ENCODE assay signal across 8 cellular contexts in genomic region chr14:61322011-61322798, GRCh38. TPM values are rescaled to one million over a fixed set of nuclear protein-coding genes. Genes with fewer than 3 reads are reported as not detected.
DNase-seq lines count a peak whose midpoint lies in the region; ATAC-seq and TF ChIP-seq lines count a peak whose summit lies in the region.

No MANE protein-coding gene starts in this region.

- no peaks in the 10 kb centered on the region for H3K27me3 Mint-ChIP-seq in Calu3 (ENCODE audit: unreplicated experiment)
- H3K27me3 Mint-ChIP-seq in activated T-helper 1 cell treated with anti-CD3 and anti-CD28 coated beads, Interleukin-12 subunit alpha, Interleukin-12 subunit beta, Interleukin-2, Interleukin-4 antibody, amounts not matched to agents 30 ng/mL and 10 ng/mL and 1 ng/mL, durations not matched to agents 14 hours and 24 hours and 36 hours (ENCODE audit: insufficient read depth) = no peaks in the 10 kb centered on the region

- intact Hi-C loops in Calu3 (cut with micrococcal nuclease; ENCODE audit: unreplicated experiment) (loop anchor here (5.0 to 10.0 kb wide), 2 partner anchors 35 to 113 kb away; no protein-coding TSS in a partner anchor), Right ventricle myocardium inferior (cut with DNase I) (loop anchor here (5.0 kb wide), 2 partner anchors 35 to 115 kb away; no protein-coding TSS in a partner anchor), psoas muscle (cut with DNase I) (loop anchor here in 1 of 2 donors (10.0 kb wide), 1 partner anchor 123 kb away; no protein-coding TSS in a partner anchor), OCI-LY7 (cut with micrococcal nuclease; ENCODE audit: unreplicated experiment) (no loop called here)
- intact Hi-C loops in activated T-helper 1 cell treated with anti-CD3 and anti-CD28 coated beads, Interleukin-12 subunit alpha, Interleukin-12 subunit beta, Interleukin-2, Interleukin-4 antibody, amounts not matched to agents 30 ng/mL and 10 ng/mL and 1 ng/mL, durations not matched to agents 14 hours and 24 hours and 36 hours (cut with micrococcal nuclease) = loop anchor here (5.0 to 10.0 kb wide), 3 partner anchors 35 to 1227 kb away; partner anchors contain the start of genes PCNX4 and TMEM30B

- H3K36me3 Mint-ChIP-seq in Calu3 (ENCODE audit: insufficient read depth, unreplicated experiment) = peaks cover 28% of the 10 kb centered on the region
- peaks cover 35% of the 10 kb centered on the region for H3K36me3 Mint-ChIP-seq in activated T-helper 1 cell treated with anti-CD3 and anti-CD28 coated beads, Interleukin-12 subunit alpha, Interleukin-12 subunit beta, Interleukin-2, Interleukin-4 antibody, amounts not matched to agents 30 ng/mL and 10 ng/mL and 1 ng/mL, durations not matched to agents 14 hours and 24 hours and 36 hours (ENCODE audit: low read depth)

- peak overlapping the region; percentile 84 for H3K27ac Mint-ChIP-seq in Calu3 (ENCODE audit: unreplicated experiment)
- H3K27ac Mint-ChIP-seq in activated T-helper 1 cell treated with anti-CD3 and anti-CD28 coated beads, Interleukin-12 subunit alpha, Interleukin-12 subunit beta, Interleukin-2, Interleukin-4 antibody, amounts not matched to agents 30 ng/mL and 10 ng/mL and 1 ng/mL, durations not matched to agents 14 hours and 24 hours and 36 hours = peak overlapping the region; percentile 95

- H3K4me1 Mint-ChIP-seq in Calu3 (ENCODE audit: low read depth, unreplicated experiment) = peaks cover 18% of the 10 kb centered on the region
- H3K4me1 Mint-ChIP-seq in activated T-helper 1 cell treated with anti-CD3 and anti-CD28 coated beads, Interleukin-12 subunit alpha, Interleukin-12 subunit beta, Interleukin-2, Interleukin-4 antibody, amounts not matched to agents 30 ng/mL and 10 ng/mL and 1 ng/mL, durations not matched to agents 14 hours and 24 hours and 36 hours (ENCODE audit: low read depth) = peaks cover 39% of the 10 kb centered on the region

- DNase-seq in Calu3 = peak; percentile 67
- DNase-seq in activated T-helper 1 cell treated with anti-CD3 and anti-CD28 coated beads, Interleukin-12 subunit alpha, Interleukin-12 subunit beta, Interleukin-2, Interleukin-4 antibody, amounts not matched to agents 30 ng/mL and 10 ng/mL and 1 ng/mL, durations not matched to agents 14 hours and 24 hours and 36 hours (ENCODE audit: low spot score) = no peak
- peak; percentile 74 for DNase-seq in Right ventricle myocardium inferior (ENCODE audit: missing footprints)
- peak; percentile 45 to 71 for DNase-seq in psoas muscle
- DNase-seq in OCI-LY7 (ENCODE audit: low spot score) = no peak
- no peak for DNase-seq in omental fat pad (ENCODE audit: low spot score)

- H3K9me3 ChIP-seq in psoas muscle (peaks cover 7% of the 10 kb centered on the region), OCI-LY7 (ENCODE audit: low read length) (no peaks in the 10 kb centered on the region)

- H3K9me2 ChIP-seq in OCI-LY7 (ENCODE audit: insufficient read depth, low read length) = no peaks in the 10 kb centered on the region

- POLR2A ChIA-PET in OCI-LY7 (lab: Charles Lee) = no interaction called here

- no peaks in the 10 kb centered on the region for H4K20me1 ChIP-seq in OCI-LY7 (ENCODE audit: insufficient read depth, low read length)

- ATAC-seq in HG03064 (IDR thresholded peaks at IDR 0.05; ENCODE audit: low read depth, unreplicated experiment) (peak; percentile 16), Right ventricle myocardium inferior (no peak), psoas muscle (peak; percentile 12 to 60 (median 43)), HG02840 (IDR thresholded peaks at IDR 0.05; ENCODE audit: low FRiP score, unreplicated experiment) (no peak), omental fat pad (ENCODE audit: low FRiP score) (no peak)

- H3K27me3 ChIP-seq in psoas muscle (ENCODE audit: insufficient read depth in 3 of 3, low read length in 2 of 3) = peaks cover 0 to 11% (median 0%) of the 10 kb centered on the region in 3 donors

- WGBS in psoas muscle, 3 donors = 3 to 5% (median 5%) methylated on average over 59 to 63 of the region's 63 CpGs

- peak overlapping the region; percentile 76 for H3K27ac ChIP-seq in psoas muscle
- no peak overlapping the region for H3K27ac ChIP-seq in OCI-LY7 (ENCODE audit: low read depth, low read length, poor library complexity, severe bottlenecking)

- H3K4me3 ChIP-seq in psoas muscle (peak overlapping the region; percentile 83), OCI-LY7 (ENCODE audit: low read depth, low read length, poor library complexity, severe bottlenecking) (no peak overlapping the region)

- H3K4me1 ChIP-seq in psoas muscle = no peaks in the 10 kb centered on the region
- H3K4me1 ChIP-seq in OCI-LY7 (ENCODE audit: insufficient read depth, low read length, poor library complexity, severe bottlenecking) = no peaks in the 10 kb centered on the region

- CTCF ChIA-PET in Calu3 (lab: Charles Lee) = interaction anchor here (0.6 to 1.8 kb wide), 4 partner anchors 12 to 118 kb away, joined by 3 to 5 read pairs (median 4); no protein-coding TSS in a partner anchor
- CTCF ChIA-PET in OCI-LY7 (lab: Charles Lee; ENCODE audit: unreplicated experiment) = no interaction called here

- TSS peak; percentile 44 for BruUV-seq in Calu3 (replicated peaks; lab: Mats Ljungman, UMichigan)
- BruUV-seq in OCI-LY7 (replicated peaks; lab: Mats Ljungman, UMichigan) = no TSS peak

- H3K79me2 ChIP-seq in OCI-LY7 (ENCODE audit: insufficient read depth, low read depth, low read length) = no peaks in the 10 kb centered on the region

- no peak overlapping the region for H2AFZ ChIP-seq in OCI-LY7 (ENCODE audit: low read length)

- no peak overlapping the region for H3K4me2 ChIP-seq in OCI-LY7 (ENCODE audit: low read length)

- H3K9me3 Mint-ChIP-seq in Calu3 (ENCODE audit: low read depth, unreplicated experiment) = no peaks in the 10 kb centered on the region
- peaks cover 4% of the 10 kb centered on the region for H3K9me3 Mint-ChIP-seq in activated T-helper 1 cell treated with anti-CD3 and anti-CD28 coated beads, Interleukin-12 subunit alpha, Interleukin-12 subunit beta, Interleukin-2, Interleukin-4 antibody, amounts not matched to agents 30 ng/mL and 10 ng/mL and 1 ng/mL, durations not matched to agents 14 hours and 24 hours and 36 hours

- H3K36me3 ChIP-seq in psoas muscle (ENCODE audit: insufficient read depth in 1 of 2, low read depth in 1 of 2) (no peaks in the 10 kb centered on the region), OCI-LY7 (ENCODE audit: insufficient read depth, low read length) (no peaks in the 10 kb centered on the region)

- TF ChIP-seq CTCF in Calu3 (IDR thresholded peaks at IDR 0.05; ENCODE audit: unreplicated experiment) (no peak), psoas muscle (IDR thresholded peaks at IDR 0.05) (no peak), OCI-LY7 (conservative IDR thresholded peaks at IDR 0.05; ENCODE audit: low read length) (no peak), omental fat pad (IDR thresholded peaks at IDR 0.05) (no peak)

- H3K4me3 Mint-ChIP-seq in Calu3 (ENCODE audit: low read depth, unreplicated experiment) = peak overlapping the region; percentile 87
- H3K4me3 Mint-ChIP-seq in activated T-helper 1 cell treated with anti-CD3 and anti-CD28 coated beads, Interleukin-12 subunit alpha, Interleukin-12 subunit beta, Interleukin-2, Interleukin-4 antibody, amounts not matched to agents 30 ng/mL and 10 ng/mL and 1 ng/mL, durations not matched to agents 14 hours and 24 hours and 36 hours = peak overlapping the region; percentile 93

RNA-seq across cellular contexts. Expression of gene PRKCH, which starts 0.8 kb away (rescaled TPM):
- 18.5 and 22.3 TPM in 2 replicates for total RNA-seq in Calu3 (2022)
- 145 and 151 TPM in 2 replicates for total RNA-seq in activated T-helper 1 cell treated with anti-CD3 and anti-CD28 coated beads, Interleukin-12 subunit alpha, Interleukin-12 subunit beta, Interleukin-2, Interleukin-4 antibody, amounts not matched to agents 30 ng/mL and 10 ng/mL and 1 ng/mL, durations not matched to agents 14 hours and 24 hours and 36 hours
- total RNA-seq in Right ventricle myocardium inferior = 16.4 TPM
- total RNA-seq in psoas muscle = 10 to 100 TPM; 11.1 to 17.9 (median 15.4) TPM
- polyA plus RNA-seq in psoas muscle = 1 to 10 TPM; 5.9 to 6.9 (median 6.2) TPM
- total RNA-seq in OCI-LY7 (2014; rRNA removed; shearing (Covaris generic)) = 0.72 and 0.85 TPM in 2 replicates
- 0.42 and 2.3 TPM in 2 replicates for total RNA-seq in OCI-LY7 (2022)
- total RNA-seq in omental fat pad = 10 to 100 TPM; 15.7 to 74.7 (median 38.4) TPM

RNA-seq across cellular contexts. Expression of gene TMEM30B, which starts 41.1 kb away (rescaled TPM):
- total RNA-seq in Calu3 (2022) = 55.5 and 79.2 TPM in 2 replicates
- 0.26 and 0.56 TPM in 2 replicates for total RNA-seq in activated T-helper 1 cell treated with anti-CD3 and anti-CD28 coated beads, Interleukin-12 subunit alpha, Interleukin-12 subunit beta, Interleukin-2, Interleukin-4 antibody, amounts not matched to agents 30 ng/mL and 10 ng/mL and 1 ng/mL, durations not matched to agents 14 hours and 24 hours and 36 hours
- 0.30 TPM for total RNA-seq in Right ventricle myocardium inferior
- 1 to 10 TPM in 2 of 4 donors, under 1 TPM in 2; 0.80 to 2.0 (median 1.0) TPM for total RNA-seq in psoas muscle
- under 1 TPM; 0.30 to 0.33 (median 0.31) TPM for polyA plus RNA-seq in psoas muscle
- not detected in 2 replicates for total RNA-seq in OCI-LY7 (2014; rRNA removed; shearing (Covaris generic))
- not detected in 2 replicates for total RNA-seq in OCI-LY7 (2022)
- 1 to 10 TPM; 1.9 to 4.6 (median 2.5) TPM for total RNA-seq in omental fat pad

Comparison
In these comparisons a context has a peak if more than half of its experiments do, and no peak if none do; other contexts are left out.
1. DNase-seq: peak in Calu3 (single experiment), Right ventricle myocardium inferior (single experiment) and psoas muscle (2 of 2); none in activated T-helper 1 cell treated with anti-CD3 and anti-CD28 coated beads, Interleukin-12 subunit alpha, Interleukin-12 subunit beta, Interleukin-2, Interleukin-4 antibody, amounts not matched to agents 30 ng/mL and 10 ng/mL and 1 ng/mL, durations not matched to agents 14 hours and 24 hours and 36 hours (single experiment), OCI-LY7 (single experiment) and omental fat pad (single experiment).
2. ATAC-seq: peak in HG03064 (single experiment) and psoas muscle (4 of 4); none in Right ventricle myocardium inferior (single experiment), HG02840 (single experiment) and omental fat pad (single experiment).
3. RNA of gene TMEM30B, which starts 41.1 kb away (total RNA-seq): 55.5 to 79.2 TPM in Calu3; 1.9 to 4.6 TPM in omental fat pad, 0.80 to 2.0 TPM in psoas muscle, 0.30 TPM in Right ventricle myocardium inferior (single experiment), 0.26 to 0.56 TPM in activated T-helper 1 cell treated with anti-CD3 and anti-CD28 coated beads, Interleukin-12 subunit alpha, Interleukin-12 subunit beta, Interleukin-2, Interleukin-4 antibody, amounts not matched to agents 30 ng/mL and 10 ng/mL and 1 ng/mL, durations not matched to agents 14 hours and 24 hours and 36 hours and not detected in OCI-LY7; every median in the first group is over 10 times any median in the second.